ENCODE assay signal across 1 cellular context in genomic region chr16:30357085-30357714, GRCh38.
TF ChIP-seq lines count a peak whose summit lies in the region.

No MANE protein-coding gene starts in this region.

TF ChIP-seq in liver, 16 proteins besides CTCF, POLR2A, EP300 and RAD21 (continued from another document):
- no peak for TF ChIP-seq ZBTB33 (IDR thresholded peaks at IDR 0.05)
- TF ChIP-seq, protein P1, sequence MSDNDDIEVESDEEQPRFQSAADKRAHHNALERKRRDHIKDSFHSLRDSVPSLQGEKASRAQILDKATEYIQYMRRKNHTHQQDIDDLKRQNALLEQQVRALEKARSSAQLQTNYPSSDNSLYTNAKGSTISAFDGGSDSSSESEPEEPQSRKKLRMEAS (IDR thresholded peaks at IDR 0.05): no peak
- no peak for TF ChIP-seq RXRA (IDR thresholded peaks at IDR 0.05)
- TF ChIP-seq YY1 (IDR thresholded peaks at IDR 0.05): no peak
- TF ChIP-seq EGR1 (IDR thresholded peaks at IDR 0.05; ENCODE audit: low read depth in 2 of 2): no peak
- no peak for TF ChIP-seq JUND (IDR thresholded peaks at IDR 0.05)
- TF ChIP-seq NR2F2 (IDR thresholded peaks at IDR 0.05): no peak
- TF ChIP-seq FOXA1 (IDR thresholded peaks at IDR 0.05): no peak
- no peak for TF ChIP-seq GABPA (IDR thresholded peaks at IDR 0.05 in 1 of 2, conservative IDR thresholded peaks at IDR 0.05 in 1 of 2)
- TF ChIP-seq HNF4A (conservative IDR thresholded peaks at IDR 0.05): no peak
- TF ChIP-seq, protein P2, sequence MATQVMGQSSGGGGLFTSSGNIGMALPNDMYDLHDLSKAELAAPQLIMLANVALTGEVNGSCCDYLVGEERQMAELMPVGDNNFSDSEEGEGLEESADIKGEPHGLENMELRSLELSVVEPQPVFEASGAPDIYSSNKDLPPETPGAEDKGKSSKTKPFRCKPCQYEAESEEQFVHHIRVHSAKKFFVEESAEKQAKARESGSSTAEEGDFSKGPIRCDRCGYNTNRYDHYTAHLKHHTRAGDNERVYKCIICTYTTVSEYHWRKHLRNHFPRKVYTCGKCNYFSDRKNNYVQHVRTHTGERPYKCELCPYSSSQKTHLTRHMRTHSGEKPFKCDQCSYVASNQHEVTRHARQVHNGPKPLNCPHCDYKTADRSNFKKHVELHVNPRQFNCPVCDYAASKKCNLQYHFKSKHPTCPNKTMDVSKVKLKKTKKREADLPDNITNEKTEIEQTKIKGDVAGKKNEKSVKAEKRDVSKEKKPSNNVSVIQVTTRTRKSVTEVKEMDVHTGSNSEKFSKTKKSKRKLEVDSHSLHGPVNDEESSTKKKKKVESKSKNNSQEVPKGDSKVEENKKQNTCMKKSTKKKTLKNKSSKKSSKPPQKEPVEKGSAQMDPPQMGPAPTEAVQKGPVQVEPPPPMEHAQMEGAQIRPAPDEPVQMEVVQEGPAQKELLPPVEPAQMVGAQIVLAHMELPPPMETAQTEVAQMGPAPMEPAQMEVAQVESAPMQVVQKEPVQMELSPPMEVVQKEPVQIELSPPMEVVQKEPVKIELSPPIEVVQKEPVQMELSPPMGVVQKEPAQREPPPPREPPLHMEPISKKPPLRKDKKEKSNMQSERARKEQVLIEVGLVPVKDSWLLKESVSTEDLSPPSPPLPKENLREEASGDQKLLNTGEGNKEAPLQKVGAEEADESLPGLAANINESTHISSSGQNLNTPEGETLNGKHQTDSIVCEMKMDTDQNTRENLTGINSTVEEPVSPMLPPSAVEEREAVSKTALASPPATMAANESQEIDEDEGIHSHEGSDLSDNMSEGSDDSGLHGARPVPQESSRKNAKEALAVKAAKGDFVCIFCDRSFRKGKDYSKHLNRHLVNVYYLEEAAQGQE (IDR thresholded peaks at IDR 0.05): no peak
- TF ChIP-seq FOXA2 (IDR thresholded peaks at IDR 0.05): no peak
